2 cellular contexts compared by ENCODE assay signal in the genomic region with DNA sequence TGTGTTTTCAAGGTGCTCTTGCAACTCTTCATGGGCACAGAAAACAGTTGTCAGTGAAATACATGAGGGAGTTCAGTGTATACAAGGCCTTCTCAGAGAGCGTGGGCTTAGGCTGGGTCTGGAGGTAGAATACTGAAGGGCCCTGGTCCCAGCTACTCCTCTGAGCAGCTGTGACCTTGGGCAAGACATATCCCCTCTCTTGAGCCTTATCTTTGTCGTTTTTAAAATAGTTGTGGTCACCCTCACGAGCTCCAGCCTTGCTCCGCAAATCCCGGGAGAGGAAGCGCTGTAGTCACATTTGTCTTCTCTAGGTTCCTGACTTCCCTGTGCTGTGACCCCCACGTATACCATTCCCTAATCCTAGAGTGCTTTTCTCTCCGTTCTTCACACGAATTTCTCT.
TF ChIP-seq lines count a peak whose summit lies in the region.

No MANE protein-coding gene starts in this region.

TF ChIP-seq in SK-N-SH, 30 proteins besides CTCF, POLR2A, EP300 and RAD21:
- TF ChIP-seq USF2 (IDR thresholded peaks at IDR 0.05; ENCODE audit: borderline replicate concordance, low read depth, low read length) = no peak
- TF ChIP-seq NRF1 (IDR thresholded peaks at IDR 0.05; ENCODE audit: low read depth, low read length) = no peak
- TF ChIP-seq IRF3 (IDR thresholded peaks at IDR 0.05; ENCODE audit: low read depth, low read length) = no peak
- TF ChIP-seq RXRA (IDR thresholded peaks at IDR 0.05; ENCODE audit: borderline replicate concordance, low read depth) = no peak
- no peak for TF ChIP-seq ELF1 (IDR thresholded peaks at IDR 0.05)
- no peak for TF ChIP-seq SIN3A (IDR thresholded peaks at IDR 0.05; ENCODE audit: borderline replicate concordance, low read depth, low read length)
- TF ChIP-seq GATA2 (CRISPR knock-in tag; IDR thresholded peaks at IDR 0.05) = no peak
- no peak for TF ChIP-seq REST (IDR thresholded peaks at IDR 0.05; ENCODE audit: low read depth, low read length)
- no peak for TF ChIP-seq PBX3 (IDR thresholded peaks at IDR 0.05)
- no peak for TF ChIP-seq TCF12 (IDR thresholded peaks at IDR 0.05)
- no peak for TF ChIP-seq TAF1 (IDR thresholded peaks at IDR 0.05; ENCODE audit: borderline replicate concordance, low read depth, low read length)
- TF ChIP-seq YY1 (IDR thresholded peaks at IDR 0.05; ENCODE audit: low read depth) = no peak
- no peak for TF ChIP-seq JUND (IDR thresholded peaks at IDR 0.05)
- TF ChIP-seq, protein P1, sequence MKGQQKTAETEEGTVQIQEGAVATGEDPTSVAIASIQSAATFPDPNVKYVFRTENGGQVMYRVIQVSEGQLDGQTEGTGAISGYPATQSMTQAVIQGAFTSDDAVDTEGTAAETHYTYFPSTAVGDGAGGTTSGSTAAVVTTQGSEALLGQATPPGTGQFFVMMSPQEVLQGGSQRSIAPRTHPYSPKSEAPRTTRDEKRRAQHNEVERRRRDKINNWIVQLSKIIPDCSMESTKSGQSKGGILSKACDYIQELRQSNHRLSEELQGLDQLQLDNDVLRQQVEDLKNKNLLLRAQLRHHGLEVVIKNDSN (IDR thresholded peaks at IDR 0.05; ENCODE audit: borderline replicate concordance, low read depth) = no peak
- TF ChIP-seq POLR2AphosphoS5 (IDR thresholded peaks at IDR 0.05; ENCODE audit: low read depth, low read length) = no peak

TF ChIP-seq in SK-N-SH treated with all-trans-retinoic acid at 6 μM for 48 hours, 23 proteins besides CTCF, POLR2A, EP300 and RAD21 (continued from another document):
- TF ChIP-seq ZC3H10 (CRISPR knock-in tag; IDR thresholded peaks at IDR 0.05) (no peak), SNAI2 (CRISPR knock-in tag; IDR thresholded peaks at IDR 0.05) (no peak), TOX (CRISPR knock-in tag; IDR thresholded peaks at IDR 0.05; ENCODE audit: borderline replicate concordance) (no peak), ZFP30 (CRISPR knock-in tag; IDR thresholded peaks at IDR 0.05) (no peak), ZFP3 (CRISPR knock-in tag; IDR thresholded peaks at IDR 0.05) (no peak), CSDC2 (CRISPR knock-in tag; IDR thresholded peaks at IDR 0.05) (no peak), ARNTL (CRISPR knock-in tag; IDR thresholded peaks at IDR 0.05; ENCODE audit: borderline replicate concordance, low read depth) (no peak), PATZ1 (CRISPR knock-in tag; IDR thresholded peaks at IDR 0.05; ENCODE audit: borderline replicate concordance) (no peak), RARB (CRISPR knock-in tag; IDR thresholded peaks at IDR 0.05) (no peak), BACH2 (CRISPR knock-in tag; IDR thresholded peaks at IDR 0.05; ENCODE audit: borderline replicate concordance) (no peak)
- TF ChIP-seq, protein P2, sequence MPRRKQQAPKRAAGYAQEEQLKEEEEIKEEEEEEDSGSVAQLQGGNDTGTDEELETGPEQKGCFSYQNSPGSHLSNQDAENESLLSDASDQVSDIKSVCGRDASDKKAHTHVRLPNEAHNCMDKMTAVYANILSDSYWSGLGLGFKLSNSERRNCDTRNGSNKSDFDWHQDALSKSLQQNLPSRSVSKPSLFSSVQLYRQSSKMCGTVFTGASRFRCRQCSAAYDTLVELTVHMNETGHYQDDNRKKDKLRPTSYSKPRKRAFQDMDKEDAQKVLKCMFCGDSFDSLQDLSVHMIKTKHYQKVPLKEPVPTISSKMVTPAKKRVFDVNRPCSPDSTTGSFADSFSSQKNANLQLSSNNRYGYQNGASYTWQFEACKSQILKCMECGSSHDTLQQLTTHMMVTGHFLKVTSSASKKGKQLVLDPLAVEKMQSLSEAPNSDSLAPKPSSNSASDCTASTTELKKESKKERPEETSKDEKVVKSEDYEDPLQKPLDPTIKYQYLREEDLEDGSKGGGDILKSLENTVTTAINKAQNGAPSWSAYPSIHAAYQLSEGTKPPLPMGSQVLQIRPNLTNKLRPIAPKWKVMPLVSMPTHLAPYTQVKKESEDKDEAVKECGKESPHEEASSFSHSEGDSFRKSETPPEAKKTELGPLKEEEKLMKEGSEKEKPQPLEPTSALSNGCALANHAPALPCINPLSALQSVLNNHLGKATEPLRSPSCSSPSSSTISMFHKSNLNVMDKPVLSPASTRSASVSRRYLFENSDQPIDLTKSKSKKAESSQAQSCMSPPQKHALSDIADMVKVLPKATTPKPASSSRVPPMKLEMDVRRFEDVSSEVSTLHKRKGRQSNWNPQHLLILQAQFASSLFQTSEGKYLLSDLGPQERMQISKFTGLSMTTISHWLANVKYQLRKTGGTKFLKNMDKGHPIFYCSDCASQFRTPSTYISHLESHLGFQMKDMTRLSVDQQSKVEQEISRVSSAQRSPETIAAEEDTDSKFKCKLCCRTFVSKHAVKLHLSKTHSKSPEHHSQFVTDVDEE (CRISPR knock-in tag; IDR thresholded peaks at IDR 0.05) = no peak
TF ChIP-seq in SK-N-SH treated with all-trans-retinoic acid at 6 μM for 48 hours: peak in this region for 0.
